8 cellular contexts compared by ENCODE assay signal in genomic region chr16:27269300-27270150, GRCh38. TPM values are rescaled to one million over a fixed set of nuclear protein-coding genes. Genes with fewer than 3 reads are reported as not detected.
DNase-seq lines count a peak whose midpoint lies in the region; ATAC-seq and TF ChIP-seq lines count a peak whose summit lies in the region.

No MANE protein-coding gene starts in this region.

- no peaks in the 10 kb centered on the region for H3K9me3 Mint-ChIP-seq in T-cell

- no peaks in the 10 kb centered on the region for H4K20me1 ChIP-seq in GM23248 (ENCODE audit: insufficient read depth)

- H3K36me3 ChIP-seq in GM23248 (ENCODE audit: low read depth) (no peaks in the 10 kb centered on the region), skeletal muscle satellite cell (ENCODE audit: insufficient read depth, low read length) (no peaks in the 10 kb centered on the region)

- H3K4me1 Mint-ChIP-seq in T-cell, result peaks cover 64 to 76% (median 73%) of the 10 kb centered on the region in 3 donors

- H3K4me3 ChIP-seq in GM23248, result peak overlapping the region; percentile 96
- peak overlapping the region; percentile 91 for H3K4me3 ChIP-seq in fibroblast of the aortic adventitia (ENCODE audit: low read depth, low read length)
- peak overlapping the region; percentile 92 for H3K4me3 ChIP-seq in skeletal muscle satellite cell (ENCODE audit: low read length)

- H3K27me3 ChIP-seq in GM23248 (replicated peaks; ENCODE audit: insufficient read depth), result no peaks in the 10 kb centered on the region
- no peaks in the 10 kb centered on the region for H3K27me3 ChIP-seq in skeletal muscle satellite cell (ENCODE audit: control insufficient read depth, insufficient read depth, low read length)

- H3K79me2 ChIP-seq in GM23248 (ENCODE audit: insufficient read depth), result peaks cover 22% of the 10 kb centered on the region

- H3K4me3 Mint-ChIP-seq in T-cell, result peak overlapping the region; percentile 96 to 97 (median 96)

- peaks cover 10% of the 10 kb centered on the region for H3F3A ChIP-seq in GM23248 (ENCODE audit: insufficient read depth)

- 80 to 81% methylated on average over 9 of the region's 9 CpGs for WGBS in GM23248 (ENCODE audit: low coverage in 1 of 2, low lambda C conversion rate in 2 of 2, missing lambda C conversion rate in 2 of 2), 2 experiments

- H3K4me2 ChIP-seq in GM23248 (ENCODE audit: unreplicated experiment) (peak overlapping the region; percentile 99), skeletal muscle satellite cell (ENCODE audit: low read length) (peak overlapping the region; percentile 99)

- H3K4me1 ChIP-seq in GM23248 (ENCODE audit: insufficient read depth) (peaks cover 22% of the 10 kb centered on the region), skeletal muscle satellite cell (ENCODE audit: control insufficient read depth, insufficient read depth, low read length) (peaks cover 16% of the 10 kb centered on the region)

- peak overlapping the region; percentile 96 to 97 for H3K27ac Mint-ChIP-seq in T-cell

- POLR2A ChIA-PET in T-cell (lab: Charles Lee), result interaction anchor here in 1 of 2 donors (0.7 kb wide), 1 partner anchor 162 kb away, joined by 3 read pairs; no protein-coding TSS in a partner anchor

- H3K9ac ChIP-seq in GM23248 (peak overlapping the region; percentile 94), skeletal muscle satellite cell (ENCODE audit: low read depth, low read length) (peak overlapping the region; percentile 89)

- ATAC-seq in T-cell (replicated peaks in 1 of 4), result no peak

- CTCF ChIA-PET in T-cell (lab: Charles Lee), result interaction anchor here in 1 of 2 donors (0.6 to 1.3 kb wide), 5 partner anchors 33 to 158 kb away, joined by 3 to 5 read pairs (median 3); no protein-coding TSS in a partner anchor

- peaks cover 0 to 2% of the 10 kb centered on the region in 2 donors for H3K27me3 Mint-ChIP-seq in T-cell

- H3K9me2 ChIP-seq in GM23248 (ENCODE audit: insufficient read depth), result no peaks in the 10 kb centered on the region

- DNase-seq in GM23248 (no peak), T-cell (no peak), fibroblast of the aortic adventitia (ENCODE audit: low read depth) (no peak), RPMI8226 (no peak), AG20443 (ENCODE audit: low spot score) (no peak), HuH-7 (ENCODE audit: low spot score) (no peak), GM13976 (ENCODE audit: low spot score) (no peak)

- H3K36me3 Mint-ChIP-seq in T-cell, result peaks cover 6% of the 10 kb centered on the region

- in situ Hi-C loops in GM23248 (cut with MboI), result no loop called here
- in situ Hi-C loops in GM13976 (cut with MboI; ENCODE audit: low sequenced_read_pairs, unreplicated experiment), result no loop called here

- H3K9me3 ChIP-seq in GM23248 (ENCODE audit: low read depth) (no peaks in the 10 kb centered on the region), skeletal muscle satellite cell (replicated peaks; ENCODE audit: low read length) (no peaks in the 10 kb centered on the region)

- no peak overlapping the region for H3K27ac ChIP-seq in GM23248

- no peak for TF ChIP-seq CTCF in fibroblast of the aortic adventitia (IDR thresholded peaks at IDR 0.05; ENCODE audit: insufficient read depth, low read length)
- TF ChIP-seq CTCF in GM13976 (IDR thresholded peaks at IDR 0.05; ENCODE audit: borderline replicate concordance, control extremely low read depth, extremely low read depth, insufficient read depth, missing control alignments), result no peak

- peak overlapping the region; percentile 95 for H2AFZ ChIP-seq in GM23248

RNA-seq across cellular contexts. Expression of gene NSMCE1, which starts 1.0 kb away (rescaled TPM):
- total RNA-seq in GM23248 (2014; rRNA removed; shearing (Covaris generic)), result 45.3 and 69.3 TPM in 2 replicates
- 99.3 and 107 TPM in 2 replicates for polyA plus RNA-seq in GM23248 (2016; fragmentation: Nextera tagmentation; extraction: Ambion mirVana)
- total RNA-seq in T-cell (10 to 100 TPM; 53.5 to 83.2 (median 73.9) TPM), fibroblast of the aortic adventitia (ENCODE audit: low replicate concordance) (97.7 and 113 TPM in 2 replicates)
- total RNA-seq in skeletal muscle satellite cell (2012; rRNA removed), result 95.6 and 107 TPM in 2 replicates

RNA-seq across cellular contexts. Expression of gene IL4R, which starts 44.2 kb away (rescaled TPM):
- total RNA-seq in GM23248 (2014; rRNA removed; shearing (Covaris generic)), result 17.7 and 18.5 TPM in 2 replicates
- polyA plus RNA-seq in GM23248 (2016; fragmentation: Nextera tagmentation; extraction: Ambion mirVana), result 11.3 and 11.7 TPM in 2 replicates
- total RNA-seq in T-cell, result 100 to 1,000 TPM; 186 to 281 (median 221) TPM
- 25.6 and 82.3 TPM in 2 replicates for total RNA-seq in fibroblast of the aortic adventitia (ENCODE audit: low replicate concordance)
- 17.5 and 19.0 TPM in 2 replicates for total RNA-seq in skeletal muscle satellite cell (2012; rRNA removed)
